ENCODE assay signal across 23 cellular contexts in genomic region chr22:32843300-32843699, GRCh38. TPM values are rescaled to one million over a fixed set of nuclear protein-coding genes. Genes with fewer than 3 reads are reported as not detected.
"Had no signal": no experiment of that assay in that cellular context is flagged by ENCODE, and none has a peak within 500 bp of the region (broad histone marks: within the 10 kb centered on the region; RNA-seq: fewer than 3 reads in every experiment).

No MANE protein-coding gene starts in this region.

- H3K4me3 Mint-ChIP-seq: immature natural killer cell; memory B cell; mesothelial cell of epicardium; naive B cell; natural killer cell treated with Interleukin-12 subunit alpha and Interleukin-12 subunit beta and Interleukin-15 and Interleukin-18, amount 100 ng/mL, for 72 hours; stimulated activated effector memory CD8-positive, alpha-beta T cell treated with anti-CD3 and anti-CD28 coated beads, Interleukin-12 subunit alpha, Interleukin-12 subunit beta, amount 100 ng/mL, for 72 hours had no signal

- H3K27ac ChIP-seq: ovary, stomach had no signal

- H3K36me3 Mint-ChIP-seq: immature natural killer cell; memory B cell; mesothelial cell of epicardium; natural killer cell treated with Interleukin-12 subunit alpha and Interleukin-12 subunit beta and Interleukin-15 and Interleukin-18, amount 100 ng/mL, for 72 hours; stimulated activated effector memory CD8-positive, alpha-beta T cell treated with anti-CD3 and anti-CD28 coated beads, Interleukin-12 subunit alpha, Interleukin-12 subunit beta, amount 100 ng/mL, for 72 hours had no signal

- H3K27ac Mint-ChIP-seq: immature natural killer cell; memory B cell; mesothelial cell of epicardium; natural killer cell treated with Interleukin-12 subunit alpha and Interleukin-12 subunit beta and Interleukin-15 and Interleukin-18, amount 100 ng/mL, for 72 hours; stimulated activated effector memory CD8-positive, alpha-beta T cell treated with anti-CD3 and anti-CD28 coated beads, Interleukin-12 subunit alpha, Interleukin-12 subunit beta, amount 100 ng/mL, for 72 hours had no signal

- DNase-seq: dorsolateral prefrontal cortex; effector CD4-positive, alpha-beta T cell; hypothalamus; immature natural killer cell; islet precursor cell; kidney glomerular epithelial cell; left colon; mucosa of descending colon; naive B cell; nucleus accumbens; ovary; stimulated activated CD4-positive, alpha-beta T cell treated with anti-CD3 and anti-CD28 coated beads, Interleukin-2, amount 100 ng/mL, for 24 hours; stimulated activated CD4-positive, alpha-beta T cell treated with anti-CD3 and anti-CD28 coated beads, Interleukin-4, amount 100 ng/mL, for 24 hours; stimulated activated naive CD4-positive, alpha-beta T cell treated with Interleukin-2 at 50 U/mL for 16 hours; stomach; thyroid gland; trophoblast cell had no signal

- H3K4me1 Mint-ChIP-seq: immature natural killer cell; memory B cell; naive B cell; stimulated activated effector memory CD8-positive, alpha-beta T cell treated with anti-CD3 and anti-CD28 coated beads, Interleukin-12 subunit alpha, Interleukin-12 subunit beta, amount 100 ng/mL, for 72 hours had no signal

- H3K9me3 ChIP-seq: mucosa of descending colon, ovary, stomach, thyroid gland had no signal

- H3K27me3 ChIP-seq: dorsolateral prefrontal cortex, ovary, stomach, thyroid gland had no signal

- H3K9me3 Mint-ChIP-seq: immature natural killer cell; memory B cell; mesothelial cell of epicardium; naive B cell; natural killer cell treated with Interleukin-12 subunit alpha and Interleukin-12 subunit beta and Interleukin-15 and Interleukin-18, amount 100 ng/mL, for 72 hours; stimulated activated effector memory CD8-positive, alpha-beta T cell treated with anti-CD3 and anti-CD28 coated beads, Interleukin-12 subunit alpha, Interleukin-12 subunit beta, amount 100 ng/mL, for 72 hours had no signal

- H3K36me3 ChIP-seq: ovary, thyroid gland had no signal

- ATAC-seq: left colon; mucosa of descending colon; natural killer cell treated with Interleukin-12 subunit alpha and Interleukin-12 subunit beta and Interleukin-15 and Interleukin-18, amount 100 ng/mL, for 72 hours; sciatic nerve; stimulated activated effector memory CD8-positive, alpha-beta T cell treated with anti-CD3 and anti-CD28 coated beads, Interleukin-12 subunit alpha, Interleukin-12 subunit beta, amount 100 ng/mL, for 72 hours had no signal

- H3K4me3 ChIP-seq: dorsolateral prefrontal cortex, lung, mucosa of descending colon, ovary, stomach, thyroid gland had no signal

RNA-seq across cellular contexts. Expression of gene TIMP3, which starts 41.8 kb away (rescaled TPM):
- total RNA-seq: natural killer cell treated with Interleukin-12 subunit alpha and Interleukin-12 subunit beta and Interleukin-15 and Interleukin-18, amount 100 ng/mL, for 72 hours had no signal
